ENCODE assay signal across 8 cellular contexts in the genomic region with DNA sequence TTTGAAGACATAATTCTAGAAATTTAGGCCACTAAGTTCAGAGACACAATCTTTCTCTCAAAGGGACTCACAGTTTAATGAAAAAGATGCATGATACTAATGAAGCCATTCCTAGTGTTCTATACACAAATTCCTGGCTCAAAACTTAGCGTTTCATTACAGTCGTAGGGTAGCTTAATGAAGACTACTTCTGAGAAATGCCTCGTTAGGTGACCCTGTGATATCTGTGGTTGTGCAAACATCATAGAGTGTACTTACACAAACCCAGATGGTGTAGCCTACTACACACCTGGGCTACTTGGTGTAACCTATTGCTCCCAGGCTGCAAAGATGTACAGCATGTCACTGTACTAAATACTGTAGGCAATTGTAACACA. TPM values are rescaled to one million over a fixed set of nuclear protein-coding genes. Genes with fewer than 3 reads are reported as not detected.
DNase-seq lines count a peak whose midpoint lies in the region; TF ChIP-seq lines count a peak whose summit lies in the region.

No MANE protein-coding gene starts in this region.

- H3K27ac Mint-ChIP-seq in activated T-cell treated with anti-CD3 and anti-CD28 coated beads, Interleukin-2, amount 50 U/mL, for 24 hours: peak overlapping the region; percentile 97

- peaks cover 36% of the 10 kb centered on the region for H3K36me3 Mint-ChIP-seq in activated T-cell treated with anti-CD3 and anti-CD28 coated beads, Interleukin-2, amount 50 U/mL, for 24 hours (ENCODE audit: low read depth)

- H3K9me3 ChIP-seq in SJSA1 (replicated peaks) (no peaks in the 10 kb centered on the region), iPS-20b (ENCODE audit: insufficient read depth, low read depth, low read length) (no peaks in the 10 kb centered on the region), suprapubic skin (no peaks in the 10 kb centered on the region)

- no peaks in the 10 kb centered on the region for H3K27me3 Mint-ChIP-seq in activated T-cell treated with anti-CD3 and anti-CD28 coated beads, Interleukin-2, amount 50 U/mL, for 24 hours

- no peaks in the 10 kb centered on the region; the same call in 1 of the 2 replicates for H3K27me3 ChIP-seq in SJSA1 (replicated peaks)
- no peaks in the 10 kb centered on the region for H3K27me3 ChIP-seq in iPS-20b (ENCODE audit: insufficient read depth, low read length)
- H3K27me3 ChIP-seq in suprapubic skin: no peaks in the 10 kb centered on the region

- H3K4me3 ChIP-seq in SJSA1 (peak overlapping the region; percentile 82; the same call in 1 of the 2 replicates), iPS-20b (ENCODE audit: low read length) (0 out of 2 replicates have a peak overlapping the region, but pooled peaks have one; percentile 31), suprapubic skin (peak overlapping the region; percentile 97)

- H3K27ac ChIP-seq in SJSA1 (no peak overlapping the region), iPS-20b (ENCODE audit: low read length) (no peak overlapping the region), suprapubic skin (no peak overlapping the region)

- peaks cover 31% of the 10 kb centered on the region for H3K4me1 Mint-ChIP-seq in activated T-cell treated with anti-CD3 and anti-CD28 coated beads, Interleukin-2, amount 50 U/mL, for 24 hours (ENCODE audit: low read depth)

- 96% methylated on average over 3 of the region's 3 CpGs for WGBS in suprapubic skin

- H3K9ac ChIP-seq in iPS-20b (ENCODE audit: low read depth, low read length): no peak overlapping the region

- no peak for TF ChIP-seq EP300 in suprapubic skin (IDR thresholded peaks at IDR 0.05)

- no peak for DNase-seq in activated T-cell treated with anti-CD3 and anti-CD28 coated beads, Interleukin-2, amount 50 U/mL, for 24 hours
- DNase-seq in activated T-cell treated with anti-CD3 and anti-CD28 coated beads, Interleukin-2, amount 50 U/mL, for 1 hour: no peak
- DNase-seq in SJSA1 (ENCODE audit: low read depth in 1 of 2, low spot score in 2 of 2): no peak
- no peak for DNase-seq in suprapubic skin (ENCODE audit: low spot score in 2 of 2)
- no peak for DNase-seq in inferior parietal cortex (ENCODE audit: extremely low spot score)
- no peak for DNase-seq in SKM-1 (lab: John Stamatoyannopoulos, UW; ENCODE audit: unreplicated experiment)
- no peak for DNase-seq in AG08395 (ENCODE audit: low spot score)

- peak overlapping the region; percentile 86 for H3K4me3 Mint-ChIP-seq in activated T-cell treated with anti-CD3 and anti-CD28 coated beads, Interleukin-2, amount 50 U/mL, for 24 hours

- TF ChIP-seq POLR2A in suprapubic skin (IDR thresholded peaks at IDR 0.05): no peak

- no peak for TF ChIP-seq CTCF in suprapubic skin (IDR thresholded peaks at IDR 0.05)

- H3K4me1 ChIP-seq in SJSA1 (replicated peaks) (no peaks in the 10 kb centered on the region), iPS-20b (ENCODE audit: insufficient read depth, low read length) (peaks cover 25% of the 10 kb centered on the region), suprapubic skin (peaks cover 21% of the 10 kb centered on the region)

- H3K36me3 ChIP-seq in SJSA1 (peaks cover 21% of the 10 kb centered on the region), iPS-20b (ENCODE audit: insufficient read depth, low read depth, low read length) (no peaks in the 10 kb centered on the region; the same call in 1 of the 2 replicates), suprapubic skin (no peaks in the 10 kb centered on the region)

- H3K9me3 Mint-ChIP-seq in activated T-cell treated with anti-CD3 and anti-CD28 coated beads, Interleukin-2, amount 50 U/mL, for 24 hours: no peaks in the 10 kb centered on the region

RNA-seq across cellular contexts. Expression of a gene that starts 0.5 kb away (rescaled TPM):
- 150 and 198 TPM in 2 replicates for total RNA-seq in SJSA1 (2014; rRNA removed; shearing (Covaris generic))
- 10 to 100 TPM; 33.9 to 37.2 (median 35.8) TPM for total RNA-seq in suprapubic skin

Comparison
In these comparisons a context has a peak if more than half of its experiments do, and no peak if none do; other contexts are left out.
1. H3K4me3 ChIP-seq: peak in every context shown above with its lines; median percentile 97 in suprapubic skin; 82 in SJSA1; 31 in iPS-20b.